In genomic region chr2:96252526-96252925, GRCh38 we compare ENCODE assay signal across 18 cellular contexts. TPM values are rescaled to one million over a fixed set of nuclear protein-coding genes. Genes with fewer than 3 reads are reported as not detected.
DNase-seq lines count a peak whose midpoint lies in the region; ATAC-seq and TF ChIP-seq lines count a peak whose summit lies in the region.
"Had no signal": no experiment of that assay in that cellular context is flagged by ENCODE, and none has a peak within 500 bp of the region (broad histone marks: within the 10 kb centered on the region; RNA-seq: fewer than 3 reads in every experiment).

No MANE protein-coding gene starts in this region.

- H3K36me3 Mint-ChIP-seq in CD14-positive monocyte (peaks cover 71 to 85% of the 10 kb centered on the region in 2 donors), HFFc6 (ENCODE audit: low read depth) (peaks cover 23% of the 10 kb centered on the region)

- intact Hi-C loops in CD14-positive monocyte (cut with micrococcal nuclease), result no loop called here

- H3K4me1 Mint-ChIP-seq in CD14-positive monocyte (peaks cover 78% of the 10 kb centered on the region), HFFc6 (ENCODE audit: low read depth) (peaks cover 48% of the 10 kb centered on the region)

- no peak for ATAC-seq in HG02678 (IDR thresholded peaks at IDR 0.05; ENCODE audit: unreplicated experiment)

- H3K36me3 ChIP-seq in neutrophil, result peaks cover 76% of the 10 kb centered on the region

- H3K27ac Mint-ChIP-seq in CD14-positive monocyte, result peak overlapping the region in 6 of 7 donors; percentile 39 to 77 (median 68)
- peak overlapping the region; percentile 81 for H3K27ac Mint-ChIP-seq in HFFc6
- H3K27ac Mint-ChIP-seq: activated B cell treated with CpG ODN at 0.5 μM for 24 hours; activated naive CD8-positive, alpha-beta T cell treated with anti-CD3 and anti-CD28 coated beads, Interleukin-2, amount 10 ng/mL, durations not matched to agents 7 days and 5 days; GM23338; T-helper 1 cell treated with Interleukin-12 subunit alpha and Interleukin-12 subunit beta and Interleukin-4 antibody, amounts not matched to agents 30 μg/mL and 1 μg/mL, for 36 hours had no signal

- DNase-seq in CD14-positive monocyte (ENCODE audit: low spot score) (no peak), HFFc6 (no peak), coronary artery (ENCODE audit: low spot score) (no peak), MV-4-11 (lab: John Stamatoyannopoulos, UW) (no peak), NCI-H524 treated with DMSO at 0.1 percent for 48 hours (lab: John Stamatoyannopoulos, UW) (no peak)
- DNase-seq: activated B cell treated with CpG ODN at 0.5 μM for 24 hours; activated CD8-positive, alpha-beta memory T cell treated with anti-CD3 and anti-CD28 coated beads, Interleukin-2, amount 50 U/mL, for 4 hours; activated naive CD8-positive, alpha-beta T cell treated with anti-CD3 and anti-CD28 coated beads, Interleukin-2, amount 10 ng/mL, durations not matched to agents 7 days and 5 days; Calu3; cerebellar nuclear complex; foreskin melanocyte; NCI-H1436; NCI-H226; NK-92 treated with Interleukin-12 subunit alpha and Interleukin-12 subunit beta, amount 100 ng/mL, for 24 hours had no signal

- H3K4me3 ChIP-seq in coronary artery (no peak overlapping the region), neutrophil (ENCODE audit: low read depth in 1 of 2, low read length in 1 of 2) (no peak overlapping the region)
- H3K4me3 ChIP-seq: GM23338 had no signal

- H3K4me1 ChIP-seq in neutrophil (ENCODE audit: control insufficient read depth in 1 of 2, insufficient read depth in 1 of 2, low read depth in 1 of 2, low read length in 1 of 2), result peaks cover 28 to 41% of the 10 kb centered on the region in 2 experiments

- H3K27me3 Mint-ChIP-seq in CD14-positive monocyte (ENCODE audit: low read depth in 3 of 3) (peaks cover 0 to 4% (median 4%) of the 10 kb centered on the region in 3 donors), HFFc6 (ENCODE audit: insufficient read depth) (no peaks in the 10 kb centered on the region; the same call in 1 of the 2 replicates)
- H3K27me3 Mint-ChIP-seq: activated B cell treated with CpG ODN at 0.5 μM for 24 hours; activated naive CD8-positive, alpha-beta T cell treated with anti-CD3 and anti-CD28 coated beads, Interleukin-2, amount 10 ng/mL, durations not matched to agents 7 days and 5 days had no signal

- H3K4me3 Mint-ChIP-seq in CD14-positive monocyte (no peak overlapping the region), HFFc6 (no peak overlapping the region; the same call in 1 of the 2 replicates)
- H3K4me3 Mint-ChIP-seq: activated B cell treated with CpG ODN at 0.5 μM for 24 hours; activated naive CD8-positive, alpha-beta T cell treated with anti-CD3 and anti-CD28 coated beads, Interleukin-2, amount 10 ng/mL, durations not matched to agents 7 days and 5 days; GM23338; T-helper 1 cell treated with Interleukin-12 subunit alpha and Interleukin-12 subunit beta and Interleukin-4 antibody, amounts not matched to agents 30 μg/mL and 1 μg/mL, for 36 hours had no signal

- TF ChIP-seq CTCF in CD14-positive monocyte (IDR thresholded peaks at IDR 0.05), result no peak
- TF ChIP-seq CTCF in HFFc6 (IDR thresholded peaks at IDR 0.05), result no peak
- no peak for TF ChIP-seq CTCF in coronary artery (IDR thresholded peaks at IDR 0.05)
- TF ChIP-seq CTCF in neutrophil (IDR thresholded peaks at IDR 0.05), result no peak

- H3K27me3 ChIP-seq in neutrophil, result no peaks in the 10 kb centered on the region

- peak overlapping the region; percentile 26 to 72 for H3K27ac ChIP-seq in coronary artery
- H3K27ac ChIP-seq in neutrophil, result peak overlapping the region; percentile 56

- no peaks in the 10 kb centered on the region for H3K9me3 Mint-ChIP-seq in CD14-positive monocyte
- no peaks in the 10 kb centered on the region for H3K9me3 Mint-ChIP-seq in HFFc6
- H3K9me3 Mint-ChIP-seq: activated B cell treated with CpG ODN at 0.5 μM for 24 hours; activated naive CD8-positive, alpha-beta T cell treated with anti-CD3 and anti-CD28 coated beads, Interleukin-2, amount 10 ng/mL, durations not matched to agents 7 days and 5 days; GM23338; T-helper 1 cell treated with Interleukin-12 subunit alpha and Interleukin-12 subunit beta and Interleukin-4 antibody, amounts not matched to agents 30 μg/mL and 1 μg/mL, for 36 hours had no signal

- no peaks in the 10 kb centered on the region for H3K9me3 ChIP-seq in neutrophil

RNA-seq across cellular contexts. Expression of gene TMEM127, which starts 13.3 kb away (rescaled TPM):
- 100 to 1,000 TPM in 1 of 2 donors, 10 to 100 TPM in 1; 72.3 to 107 TPM for polyA plus RNA-seq in CD14-positive monocyte
- 10 to 100 TPM; 57.6 to 84.6 (median 71.1) TPM for total RNA-seq in HFFc6 (2021; fragmentation: NEBNext Ultra II Directional; extraction: Animal tissue kit (Norgen Biotek cat#: 25700))

RNA-seq across cellular contexts. Expression of gene CIAO1, which starts 13.5 kb away (rescaled TPM):
- polyA plus RNA-seq in CD14-positive monocyte, result 10 to 100 TPM; 89.4 to 93.8 TPM
- 10 to 100 TPM; 54.9 to 71.4 (median 60.4) TPM for total RNA-seq in HFFc6 (2021; fragmentation: NEBNext Ultra II Directional; extraction: Animal tissue kit (Norgen Biotek cat#: 25700))

RNA-seq across cellular contexts. Expression of gene STARD7, which starts 43.9 kb away (rescaled TPM):
- polyA plus RNA-seq in CD14-positive monocyte, result 100 to 1,000 TPM; 172 to 179 TPM
- total RNA-seq in HFFc6 (2021; fragmentation: NEBNext Ultra II Directional; extraction: Animal tissue kit (Norgen Biotek cat#: 25700)), result 100 to 1,000 TPM; 167 to 195 (median 180) TPM

RNA-seq across cellular contexts. Expression of gene SNRNP200, which starts 52.8 kb away (rescaled TPM):
- 10 to 100 TPM; 27.2 to 36.1 TPM for polyA plus RNA-seq in CD14-positive monocyte
- total RNA-seq in HFFc6 (2021; fragmentation: NEBNext Ultra II Directional; extraction: Animal tissue kit (Norgen Biotek cat#: 25700)), result 100 to 1,000 TPM in 2 of 6 experiments, 10 to 100 TPM in 4; 88.0 to 106 (median 93.3) TPM
